In genomic region chr10:72685264-72685921, GRCh38 we compare ENCODE assay signal across 20 cellular contexts. TPM values are rescaled to one million over a fixed set of nuclear protein-coding genes. Genes with fewer than 3 reads are reported as not detected.
DNase-seq lines count a peak whose midpoint lies in the region; ATAC-seq and TF ChIP-seq lines count a peak whose summit lies in the region.
"Had no signal": no experiment of that assay in that cellular context is flagged by ENCODE, and none has a peak within 500 bp of the region (broad histone marks: within the 10 kb centered on the region; RNA-seq: fewer than 3 reads in every experiment).

No MANE protein-coding gene starts in this region.

- intact Hi-C loops in left colon (cut with DNase I, micrococcal nuclease) (no loop called here), gastrocnemius medialis (cut with DNase I; ENCODE audit: low total_unique reads) (no loop called here), sigmoid colon (cut with DNase I) (no loop called here)

- H3K36me3 Mint-ChIP-seq in endodermal cell (ENCODE audit: low read depth) (no peaks in the 10 kb centered on the region), type B pancreatic cell (no peaks in the 10 kb centered on the region)

- H3K4me1 Mint-ChIP-seq in endodermal cell (peaks cover 4% of the 10 kb centered on the region), type B pancreatic cell (ENCODE audit: unreplicated experiment) (peaks cover 5% of the 10 kb centered on the region)
- H3K4me1 Mint-ChIP-seq: CD8-positive, alpha-beta memory T cell had no signal

- H3K4me1 ChIP-seq in gastrocnemius medialis (peaks cover 21 to 29% of the 10 kb centered on the region in 2 donors), endodermal cell (ENCODE audit: control insufficient read depth, insufficient read depth, low read length) (no peaks in the 10 kb centered on the region), sigmoid colon (peaks cover 0 to 3% (median 0%) of the 10 kb centered on the region in 4 donors)
- H3K4me1 ChIP-seq: BLaER1 had no signal

- WGBS in endodermal cell (ENCODE audit: insufficient coverage in 1 of 2, insufficient read length in 1 of 2), 2 experiments = 93 to 100% methylated on average over 1 to 5 of the region's 7 CpGs
- WGBS in sigmoid colon, 2 donors = 29 to 66% methylated on average over 7 of the region's 7 CpGs

- H3K4me3 ChIP-seq in gastrocnemius medialis (no peak overlapping the region), endodermal cell (ENCODE audit: low read length) (no peak overlapping the region), sigmoid colon (no peak overlapping the region)
- H3K4me3 ChIP-seq: BLaER1, HAP-1 had no signal

- DNase-seq in G401 (ENCODE audit: low spot score) (peak; percentile 75), GM20000 (ENCODE audit: low spot score) (peak; percentile 18), left colon (peak; percentile 57 to 66), gastrocnemius medialis (peak; percentile 52 to 65), endodermal cell (no peak), type B pancreatic cell (ENCODE audit: extremely low spot score, unreplicated experiment) (no peak), sigmoid colon (no peak), NCI-H1105 treated with DMSO at 0.1 percent for 48 hours (lab: John Stamatoyannopoulos, UW) (no peak)
- DNase-seq: CD8-positive, alpha-beta memory T cell; DMS79 treated with DMSO at 0.1 percent for 48 hours; NCI-H1436; NCI-H2029; NCI-H2171; NCI-H446; NCI-H69; NK-92 treated with Interleukin-12 subunit alpha and Interleukin-12 subunit beta, amount 100 ng/mL, for 24 hours; SHP77 treated with DMSO at 0.1 percent for 48 hours had no signal

- H3K27me3 Mint-ChIP-seq in endodermal cell (ENCODE audit: insufficient read depth) (no peaks in the 10 kb centered on the region), type B pancreatic cell (no peaks in the 10 kb centered on the region)

- H3K27ac ChIP-seq in gastrocnemius medialis (peak overlapping the region; percentile 83 to 96 (median 90)), endodermal cell (ENCODE audit: low read depth, low read length) (no peak overlapping the region), sigmoid colon (no peak overlapping the region)
- H3K27ac ChIP-seq: BLaER1, HL-60 had no signal

- no peak overlapping the region for H3K27ac Mint-ChIP-seq in endodermal cell
- no peak overlapping the region for H3K27ac Mint-ChIP-seq in type B pancreatic cell
- H3K27ac Mint-ChIP-seq: CD8-positive, alpha-beta memory T cell had no signal

- H3K4me3 Mint-ChIP-seq in endodermal cell = no peak overlapping the region
- H3K4me3 Mint-ChIP-seq in type B pancreatic cell = no peak overlapping the region
- H3K4me3 Mint-ChIP-seq: CD8-positive, alpha-beta memory T cell had no signal

- no peaks in the 10 kb centered on the region for H3K9me3 ChIP-seq in gastrocnemius medialis
- no peaks in the 10 kb centered on the region for H3K9me3 ChIP-seq in endodermal cell (ENCODE audit: control insufficient read depth, low read length)
- H3K9me3 ChIP-seq in sigmoid colon = no peaks in the 10 kb centered on the region
- H3K9me3 ChIP-seq: BLaER1, HAP-1 had no signal

- H3K36me3 ChIP-seq in gastrocnemius medialis (no peaks in the 10 kb centered on the region), endodermal cell (ENCODE audit: control insufficient read depth, insufficient read depth, low read length) (no peaks in the 10 kb centered on the region), sigmoid colon (no peaks in the 10 kb centered on the region)
- H3K36me3 ChIP-seq: BLaER1, HAP-1 had no signal

- TF ChIP-seq POLR2A in gastrocnemius medialis (IDR thresholded peaks at IDR 0.05) (no peak), sigmoid colon (IDR thresholded peaks at IDR 0.05) (no peak)

- ATAC-seq in left colon (peak; percentile 77), gastrocnemius medialis (peak; percentile 92 to 94)

- no peaks in the 10 kb centered on the region for H3K27me3 ChIP-seq in gastrocnemius medialis
- no peaks in the 10 kb centered on the region for H3K27me3 ChIP-seq in endodermal cell (ENCODE audit: control insufficient read depth, insufficient read depth, low read length, poor library complexity, severe bottlenecking)
- no peaks in the 10 kb centered on the region for H3K27me3 ChIP-seq in sigmoid colon
- H3K27me3 ChIP-seq: BLaER1 had no signal

- no peaks in the 10 kb centered on the region for H3K9me3 Mint-ChIP-seq in endodermal cell
- H3K9me3 Mint-ChIP-seq in type B pancreatic cell = no peaks in the 10 kb centered on the region
- H3K9me3 Mint-ChIP-seq: CD8-positive, alpha-beta memory T cell had no signal

- no peak overlapping the region for H3K9ac ChIP-seq in endodermal cell (ENCODE audit: extremely low read depth, low read length, poor library complexity, severe bottlenecking)
- H3K9ac ChIP-seq: BLaER1 had no signal

- no peak for TF ChIP-seq EP300 in sigmoid colon (IDR thresholded peaks at IDR 0.05)

- TF ChIP-seq CTCF in GM20000 (IDR thresholded peaks at IDR 0.05; ENCODE audit: extremely low read depth, missing control alignments) (no peak), gastrocnemius medialis (IDR thresholded peaks at IDR 0.05 in 4 of 5, conservative IDR thresholded peaks at IDR 0.05 in 1 of 5) (no peak), endodermal cell (conservative IDR thresholded peaks at IDR 0.05) (no peak), type B pancreatic cell (conservative IDR thresholded peaks at IDR 0.05) (no peak), sigmoid colon (IDR thresholded peaks at IDR 0.05) (no peak)

- in situ Hi-C loops in G401 (cut with HindIII; ENCODE audit: low sequenced_read_pairs) = no loop called here
- in situ Hi-C loops in gastrocnemius medialis (cut with MboI; ENCODE audit: low sequenced_read_pairs in 4 of 4) = loop anchor here in 3 of 4 donors (10.0 to 25.0 kb wide), 2 partner anchors 61 to 323 kb away; partner anchors contain the start of genes DNAJB12 (in 3 of the 3) and MICU1 (in 1 of the 3)

RNA-seq across cellular contexts. Expression of gene MCU, which starts 6.5 kb away (rescaled TPM):
- 25.8 and 41.6 TPM in 2 replicates for total RNA-seq in G401 (2014; rRNA removed; shearing (Covaris generic))
- total RNA-seq in left colon (100 to 1,000 TPM in 1 of 2 donors, 10 to 100 TPM in 1; 84.6 to 106 TPM), gastrocnemius medialis (10 to 100 TPM; 25.1 to 61.3 (median 49.0) TPM), endodermal cell (10 to 100 TPM; 46.1 to 48.5 TPM), type B pancreatic cell (ENCODE audit: low replicate concordance) (26.0 and 27.0 TPM in 2 replicates), sigmoid colon (10 to 100 TPM; 14.7 to 19.4 (median 18.2) TPM)
- polyA plus RNA-seq in endodermal cell (2013, experiment 1 of 2) = 28.8 TPM
- polyA plus RNA-seq in endodermal cell (2013, experiment 2 of 2) = 26.0 TPM
- 10 to 100 TPM; 57.7 to 75.6 (median 70.9) TPM for polyA plus RNA-seq in sigmoid colon

RNA-seq across cellular contexts. Expression of gene MICU1, which starts 59.5 kb away (rescaled TPM):
- total RNA-seq in G401 (2014; rRNA removed; shearing (Covaris generic)) = 57.0 and 57.1 TPM in 2 replicates
- total RNA-seq in left colon (10 to 100 TPM; 48.9 to 54.1 TPM), gastrocnemius medialis (10 to 100 TPM; 42.7 to 62.2 (median 51.9) TPM), endodermal cell (10 to 100 TPM; 41.9 to 54.9 TPM), type B pancreatic cell (ENCODE audit: low replicate concordance) (36.9 and 40.3 TPM in 2 replicates), sigmoid colon (10 to 100 TPM; 29.7 to 53.5 (median 33.9) TPM)
- 45.2 TPM for polyA plus RNA-seq in endodermal cell (2013, experiment 1 of 2)
- polyA plus RNA-seq in endodermal cell (2013, experiment 2 of 2) = 44.2 TPM
- polyA plus RNA-seq in sigmoid colon = 10 to 100 TPM; 29.4 to 39.1 (median 30.7) TPM

Comparison
In these comparisons a context has a peak if more than half of its experiments do, and no peak if none do; other contexts are left out.
1. DNase-seq: peak in G401 (single experiment), GM20000 (single experiment), left colon (2 of 2) and gastrocnemius medialis (2 of 2); none in endodermal cell (single experiment), type B pancreatic cell (single experiment), sigmoid colon (single experiment) and NCI-H1105 treated with DMSO at 0.1 percent for 48 hours (single experiment).
2. H3K27ac ChIP-seq: peak in gastrocnemius medialis (4 of 4); none in endodermal cell (single experiment) and sigmoid colon (0 of 4).